In genomic region chrX:144896323-144896722, GRCh38 we compare ENCODE assay signal across 12 cellular contexts.
DNase-seq lines count a peak whose midpoint lies in the region; ATAC-seq and TF ChIP-seq lines count a peak whose summit lies in the region.
"Had no signal": no experiment of that assay in that cellular context is flagged by ENCODE, and none has a peak within 500 bp of the region (broad histone marks: within the 10 kb centered on the region; RNA-seq: fewer than 3 reads in every experiment).

No MANE protein-coding gene starts in this region.

- no peaks in the 10 kb centered on the region for H4K20me1 ChIP-seq in H9 (ENCODE audit: control insufficient read depth, insufficient read depth, insufficient read length)

- POLR2A ChIA-PET in RWPE1 (lab: Yijun Ruan, JAX; ENCODE audit: low non-redundant PET), result no interaction called here

- peaks cover 0 to 3% (median 0%) of the 10 kb centered on the region in 3 experiments; a peak in 3 of 7 replicates for H3K36me3 Mint-ChIP-seq in H9 (ENCODE audit: insufficient read depth in 1 of 3, low read depth in 3 of 3)
- H3K36me3 Mint-ChIP-seq: stimulated activated naive B cell treated with anti-CD40 and anti-IgM and Interleukin-4, amounts not matched to agents 10 μg/mL and 1 μg/mL and 100 μg/mL, for 72 hours had no signal

- H3K56ac ChIP-seq in H9 (ENCODE audit: insufficient read length, low read depth, low read length), result no peak overlapping the region

- H2BK15ac ChIP-seq in H9 (ENCODE audit: low read depth, low read length), result no peak overlapping the region

- H4K8ac ChIP-seq in H9 (replicated peaks; ENCODE audit: insufficient read length, low read depth, low read length), result no peak overlapping the region

- H3K14ac ChIP-seq in H9 (ENCODE audit: insufficient read depth, low read length), result no peak overlapping the region

- H4K91ac ChIP-seq in H9 (ENCODE audit: insufficient read length, low read depth, low read length), result no peak overlapping the region

- H3K9me3 Mint-ChIP-seq in H9, result peaks cover 49 to 64% of the 10 kb centered on the region in 2 experiments
- H3K9me3 Mint-ChIP-seq: activated T-cell treated with anti-CD3 and anti-CD28 coated beads, Interleukin-2, amount 50 U/mL, for 24 hours had no signal

- no peak overlapping the region for H2AK5ac ChIP-seq in H9 (ENCODE audit: insufficient read length, low read length)

- H2AFZ ChIP-seq in H9 (ENCODE audit: low read length), result no peak overlapping the region

- peak; percentile 65 for TF ChIP-seq CTCF in H9 (conservative IDR thresholded peaks at IDR 0.05)
- TF ChIP-seq CTCF in RWPE1 (conservative IDR thresholded peaks at IDR 0.05; ENCODE audit: low read depth), result peak; percentile 17; the same call in 1 of the 2 replicates

- no peak overlapping the region for H3K18ac ChIP-seq in H9 (ENCODE audit: insufficient read length, low read depth, low read length)

- no peak overlapping the region for H3K4me3 Mint-ChIP-seq in H9
- H3K4me3 Mint-ChIP-seq: activated T-cell treated with anti-CD3 and anti-CD28 coated beads, Interleukin-2, amount 50 U/mL, for 24 hours; stimulated activated naive B cell treated with anti-CD40 and anti-IgM and Interleukin-4, amounts not matched to agents 10 μg/mL and 1 μg/mL and 100 μg/mL, for 72 hours had no signal

- H2BK20ac ChIP-seq in H9 (ENCODE audit: low read depth, low read length, poor library complexity, severe bottlenecking), result no peak overlapping the region

- H3K27ac ChIP-seq in H9 (ENCODE audit: insufficient read length, low read depth, low read length), result no peak overlapping the region
- no peak overlapping the region for H3K27ac ChIP-seq in RWPE1
- H3K27ac ChIP-seq: cardiac muscle cell had no signal

- peak; percentile 25 for DNase-seq in DMS53 treated with DMSO at 0.1 percent for 48 hours (lab: John Stamatoyannopoulos, UW; ENCODE audit: unreplicated experiment)
- no peak for DNase-seq in H9
- DNase-seq in RWPE1 (ENCODE audit: low spot score), result peak; percentile 0
- peak; percentile 1 for DNase-seq in left kidney (ENCODE audit: low read depth, low spot score)
- no peak for DNase-seq in activated CD4-positive, alpha-beta T cell treated with anti-CD3 and anti-CD28 coated beads for 1 hour
- no peak for DNase-seq in stimulated activated naive CD8-positive, alpha-beta T cell treated with anti-CD3 and anti-CD28 coated beads, Interleukin-15, Interleukin-2, amounts not matched to agents 100 U/mL and 50 U/mL, for 24 hours
- DNase-seq: activated T-cell treated with anti-CD3 and anti-CD28 coated beads, Interleukin-2, amount 50 U/mL, for 24 hours; NCI-H345; stimulated activated naive B cell treated with anti-CD40 and anti-IgM and Interleukin-4, amounts not matched to agents 10 μg/mL and 1 μg/mL and 100 μg/mL, for 72 hours; T-helper 9 cell had no signal

- H3K23me2 ChIP-seq in H9 (ENCODE audit: insufficient read length, low read depth, low read length, poor library complexity, severe bottlenecking), result no peaks in the 10 kb centered on the region

- H3K4me1 ChIP-seq in H9 (ENCODE audit: insufficient read depth, low read length), result no peaks in the 10 kb centered on the region

- H3K9me3 ChIP-seq in H9 (ENCODE audit: control insufficient read depth, low read depth, low read length), result peaks cover 18% of the 10 kb centered on the region

- H3K79me2 ChIP-seq in H9 (ENCODE audit: insufficient read depth, low read length), result no peaks in the 10 kb centered on the region

- no peak overlapping the region for H4K5ac ChIP-seq in H9 (ENCODE audit: insufficient read length, low read depth, low read length)

- no peak overlapping the region for H3K23ac ChIP-seq in H9 (ENCODE audit: insufficient read length, low read depth, low read length)

- H2BK5ac ChIP-seq in H9 (ENCODE audit: insufficient read length, low read length), result no peak overlapping the region

- H3K79me1 ChIP-seq in H9 (ENCODE audit: insufficient read depth, low read depth, low read length, poor library complexity, severe bottlenecking), result no peaks in the 10 kb centered on the region

- no peak overlapping the region for H3K4me2 ChIP-seq in H9 (ENCODE audit: insufficient read depth, insufficient read length, low read length)

- no peaks in the 10 kb centered on the region for H3K27me3 Mint-ChIP-seq in H9 (ENCODE audit: low read depth)
- H3K27me3 Mint-ChIP-seq: stimulated activated naive B cell treated with anti-CD40 and anti-IgM and Interleukin-4, amounts not matched to agents 10 μg/mL and 1 μg/mL and 100 μg/mL, for 72 hours had no signal

- H2BK12ac ChIP-seq in H9 (ENCODE audit: insufficient read length, low read depth, low read length), result no peak overlapping the region

- H3K27ac Mint-ChIP-seq in H9, result no peak overlapping the region
- H3K27ac Mint-ChIP-seq: activated T-cell treated with anti-CD3 and anti-CD28 coated beads, Interleukin-2, amount 50 U/mL, for 24 hours; stimulated activated naive B cell treated with anti-CD40 and anti-IgM and Interleukin-4, amounts not matched to agents 10 μg/mL and 1 μg/mL and 100 μg/mL, for 72 hours had no signal

- no peak overlapping the region for H2BK120ac ChIP-seq in H9 (ENCODE audit: low read depth, low read length, poor library complexity, severe bottlenecking)

- H3T11ph ChIP-seq in H9 (ENCODE audit: low read length), result no peak overlapping the region

- CTCF ChIA-PET in RWPE1 (lab: Yijun Ruan, JAX), result interaction anchor here (0.6 to 0.7 kb wide), 2 partner anchors 109 to 176 kb away, joined by 3 to 4 read pairs; no protein-coding TSS in a partner anchor

- H3K9ac ChIP-seq in H9 (ENCODE audit: extremely low read depth, insufficient read length, low read length), result no peak overlapping the region

- H3K4ac ChIP-seq in H9 (ENCODE audit: low read depth, low read length), result no peak overlapping the region

- peaks cover 14% of the 10 kb centered on the region in 2 experiments for H3K4me1 Mint-ChIP-seq in H9
- H3K4me1 Mint-ChIP-seq: stimulated activated naive B cell treated with anti-CD40 and anti-IgM and Interleukin-4, amounts not matched to agents 10 μg/mL and 1 μg/mL and 100 μg/mL, for 72 hours had no signal

- no peaks in the 10 kb centered on the region for H3K27me3 ChIP-seq in H9 (ENCODE audit: insufficient read depth, low read length)
- H3K27me3 ChIP-seq: cardiac muscle cell had no signal

- ATAC-seq in GM19467 (IDR thresholded peaks at IDR 0.05; ENCODE audit: unreplicated experiment), result no peak
- no peak for ATAC-seq in stimulated activated naive CD8-positive, alpha-beta T cell treated with anti-CD3 and anti-CD28 coated beads, Interleukin-15, Interleukin-2, amounts not matched to agents 100 U/mL and 50 U/mL, for 24 hours

Comparison
In these comparisons a context has a peak if more than half of its experiments do, and no peak if none do; other contexts are left out.
1. DNase-seq: peak in DMS53 treated with DMSO at 0.1 percent for 48 hours (single experiment), RWPE1 (single experiment) and left kidney (single experiment); none in H9 (single experiment), activated CD4-positive, alpha-beta T cell treated with anti-CD3 and anti-CD28 coated beads for 1 hour (single experiment) and stimulated activated naive CD8-positive, alpha-beta T cell treated with anti-CD3 and anti-CD28 coated beads, Interleukin-15, Interleukin-2, amounts not matched to agents 100 U/mL and 50 U/mL, for 24 hours (single experiment).